ENCODE assay signal across 16 cellular contexts in genomic region chr1:13752852-13753251, GRCh38. TPM values are rescaled to one million over a fixed set of nuclear protein-coding genes. Genes with fewer than 3 reads are reported as not detected.
DNase-seq lines count a peak whose midpoint lies in the region; ATAC-seq and TF ChIP-seq lines count a peak whose summit lies in the region.
"Had no signal": no experiment of that assay in that cellular context is flagged by ENCODE, and none has a peak within 500 bp of the region (broad histone marks: within the 10 kb centered on the region; RNA-seq: fewer than 3 reads in every experiment).

No MANE protein-coding gene starts in this region.

- in situ Hi-C loops in GM13977 (cut with MboI; ENCODE audit: low pct_unique_long_range_greater_than_20kb, low sequenced_read_pairs, unreplicated experiment), result no loop called here

- H3K4me3 Mint-ChIP-seq in activated CD8-positive, alpha-beta T cell treated with anti-CD3 and anti-CD28 coated beads for 36 hours, result no peak overlapping the region
- no peak overlapping the region for H3K4me3 Mint-ChIP-seq in activated CD8-positive, alpha-beta T cell treated with anti-CD3 and anti-CD28 coated beads, Interleukin-2, amount 10 ng/mL, durations not matched to agents 7 days and 5 days
- H3K4me3 Mint-ChIP-seq in stimulated activated naive B cell treated with anti-CD40 and anti-IgM and Interleukin-4, amounts not matched to agents 10 μg/mL and 1 μg/mL and 100 μg/mL, for 72 hours, result peak overlapping the region in 1 of 2 donors; percentile 46
- H3K4me3 Mint-ChIP-seq in activated CD4-positive, alpha-beta memory T cell treated with anti-CD3 and anti-CD28 coated beads for 36 hours, result no peak overlapping the region

- H3K79me2 ChIP-seq in OCI-LY3 (ENCODE audit: low read length), result peaks cover 96% of the 10 kb centered on the region

- peak overlapping the region; percentile 38 for H3K4me2 ChIP-seq in OCI-LY3 (ENCODE audit: low read length)

- intact Hi-C loops in activated CD8-positive, alpha-beta T cell treated with anti-CD3 and anti-CD28 coated beads for 36 hours (cut with micrococcal nuclease), result loop anchor here (5.0 to 10.0 kb wide), 2 partner anchors 39 to 48 kb away; partner anchors contain the start of gene PRDM2
- intact Hi-C loops in left lung (cut with DNase I), result no loop called here
- intact Hi-C loops in activated CD4-positive, alpha-beta memory T cell treated with anti-CD3 and anti-CD28 coated beads for 36 hours (cut with micrococcal nuclease), result loop anchor here (5.0 kb wide), 1 partner anchor 39 kb away; no protein-coding TSS in a partner anchor

- CTCF ChIA-PET in activated CD8-positive, alpha-beta T cell treated with anti-CD3 and anti-CD28 coated beads for 36 hours (lab: Charles Lee), result interaction anchor here (1.1 kb wide), 1 partner anchor 27 kb away, joined by 3 read pairs; no protein-coding TSS in a partner anchor
- CTCF ChIA-PET in activated CD8-positive, alpha-beta T cell treated with anti-CD3 and anti-CD28 coated beads, Interleukin-2, amount 10 ng/mL, durations not matched to agents 7 days and 5 days (lab: Charles Lee), result interaction anchor here (1.1 kb wide), 1 partner anchor 12 kb away, joined by 3 read pairs; no protein-coding TSS in a partner anchor
- CTCF ChIA-PET in activated CD4-positive, alpha-beta memory T cell treated with anti-CD3 and anti-CD28 coated beads for 36 hours (lab: Charles Lee), result no interaction called here

- H3K4me3 ChIP-seq in OCI-LY3 (ENCODE audit: low read length) (peak overlapping the region; percentile 19; the same call in 1 of the 2 replicates), left lung (no peak overlapping the region), coronary artery (no peak overlapping the region)
- H3K4me3 ChIP-seq: gastroesophageal sphincter, lung had no signal

- H2AFZ ChIP-seq in OCI-LY3 (ENCODE audit: low read depth, low read length), result no peak overlapping the region

- no peak for TF ChIP-seq CTCF in activated CD8-positive, alpha-beta T cell treated with anti-CD3 and anti-CD28 coated beads for 36 hours (IDR thresholded peaks at IDR 0.05)
- TF ChIP-seq CTCF in OCI-LY3 (IDR thresholded peaks at IDR 0.05; ENCODE audit: low read depth, low read length) (no peak), left lung (IDR thresholded peaks at IDR 0.05) (no peak), coronary artery (IDR thresholded peaks at IDR 0.05) (no peak), GM13977 (IDR thresholded peaks at IDR 0.05; ENCODE audit: extremely low read depth, insufficient read depth, missing control alignments) (no peak)

- no peaks in the 10 kb centered on the region for H3K27me3 Mint-ChIP-seq in activated CD8-positive, alpha-beta T cell treated with anti-CD3 and anti-CD28 coated beads for 36 hours
- H3K27me3 Mint-ChIP-seq in activated CD8-positive, alpha-beta T cell treated with anti-CD3 and anti-CD28 coated beads, Interleukin-2, amount 10 ng/mL, durations not matched to agents 7 days and 5 days (ENCODE audit: low read depth), result no peaks in the 10 kb centered on the region
- no peaks in the 10 kb centered on the region for H3K27me3 Mint-ChIP-seq in stimulated activated naive B cell treated with anti-CD40 and anti-IgM and Interleukin-4, amounts not matched to agents 10 μg/mL and 1 μg/mL and 100 μg/mL, for 72 hours
- no peaks in the 10 kb centered on the region for H3K27me3 Mint-ChIP-seq in activated CD4-positive, alpha-beta memory T cell treated with anti-CD3 and anti-CD28 coated beads for 36 hours

- no peaks in the 10 kb centered on the region for H3K9me3 Mint-ChIP-seq in activated CD8-positive, alpha-beta T cell treated with anti-CD3 and anti-CD28 coated beads for 36 hours
- H3K9me3 Mint-ChIP-seq in activated CD8-positive, alpha-beta T cell treated with anti-CD3 and anti-CD28 coated beads, Interleukin-2, amount 10 ng/mL, durations not matched to agents 7 days and 5 days (ENCODE audit: insufficient read depth), result no peaks in the 10 kb centered on the region
- H3K9me3 Mint-ChIP-seq in stimulated activated naive B cell treated with anti-CD40 and anti-IgM and Interleukin-4, amounts not matched to agents 10 μg/mL and 1 μg/mL and 100 μg/mL, for 72 hours, result no peaks in the 10 kb centered on the region
- H3K9me3 Mint-ChIP-seq in activated CD4-positive, alpha-beta memory T cell treated with anti-CD3 and anti-CD28 coated beads for 36 hours, result no peaks in the 10 kb centered on the region

- H3K9me3 ChIP-seq in OCI-LY3 (ENCODE audit: insufficient read depth, low read length) (no peaks in the 10 kb centered on the region), left lung (no peaks in the 10 kb centered on the region)
- H3K9me3 ChIP-seq: gastroesophageal sphincter had no signal

- H3K9ac ChIP-seq in OCI-LY3 (ENCODE audit: low read length), result no peak overlapping the region

- H3K36me3 ChIP-seq in OCI-LY3 (replicated peaks; ENCODE audit: low read depth, low read length) (peaks cover 46% of the 10 kb centered on the region), left lung (peaks cover 0 to 10% of the 10 kb centered on the region in 2 donors)
- H3K36me3 ChIP-seq: gastroesophageal sphincter had no signal

- peaks cover 88% of the 10 kb centered on the region for H4K20me1 ChIP-seq in OCI-LY3 (ENCODE audit: insufficient read depth, low read length)

- peak overlapping the region; percentile 17 for H3K27ac Mint-ChIP-seq in activated CD8-positive, alpha-beta T cell treated with anti-CD3 and anti-CD28 coated beads for 36 hours
- H3K27ac Mint-ChIP-seq in activated CD8-positive, alpha-beta T cell treated with anti-CD3 and anti-CD28 coated beads, Interleukin-2, amount 10 ng/mL, durations not matched to agents 7 days and 5 days, result no peak overlapping the region
- H3K27ac Mint-ChIP-seq in stimulated activated naive B cell treated with anti-CD40 and anti-IgM and Interleukin-4, amounts not matched to agents 10 μg/mL and 1 μg/mL and 100 μg/mL, for 72 hours, result peak overlapping the region; percentile 82
- H3K27ac Mint-ChIP-seq in activated CD4-positive, alpha-beta memory T cell treated with anti-CD3 and anti-CD28 coated beads for 36 hours, result no peak overlapping the region

- DNase-seq in activated CD8-positive, alpha-beta T cell treated with anti-CD3 and anti-CD28 coated beads for 36 hours, result no peak
- no peak for DNase-seq in activated CD8-positive, alpha-beta T cell treated with anti-CD3 and anti-CD28 coated beads, Interleukin-2, amount 10 ng/mL, durations not matched to agents 7 days and 5 days
- DNase-seq in left lung, result no peak
- no peak for DNase-seq in stimulated activated naive B cell treated with anti-CD40 and anti-IgM and Interleukin-4, amounts not matched to agents 10 μg/mL and 1 μg/mL and 100 μg/mL, for 72 hours
- no peak for DNase-seq in coronary artery (ENCODE audit: low spot score)
- DNase-seq in GM13977 (ENCODE audit: low spot score), result no peak
- DNase-seq in activated CD4-positive, alpha-beta memory T cell treated with anti-CD3 and anti-CD28 coated beads for 36 hours, result no peak
- DNase-seq: activated CD4-positive, alpha-beta T cell treated with anti-CD3 and anti-CD28 coated beads for 1 hour; COR-L47; GDM1; IMR-90; NCI-H1092 treated with DMSO at 0.1 percent for 48 hours had no signal

- peaks cover 63% of the 10 kb centered on the region for H3K4me1 ChIP-seq in OCI-LY3 (ENCODE audit: low read length)
- H3K4me1 ChIP-seq in left lung, result peaks cover 28 to 82% of the 10 kb centered on the region in 2 donors

- H3K36me3 Mint-ChIP-seq in activated CD8-positive, alpha-beta T cell treated with anti-CD3 and anti-CD28 coated beads for 36 hours (ENCODE audit: low read depth), result peaks cover 47% of the 10 kb centered on the region
- H3K36me3 Mint-ChIP-seq in activated CD8-positive, alpha-beta T cell treated with anti-CD3 and anti-CD28 coated beads, Interleukin-2, amount 10 ng/mL, durations not matched to agents 7 days and 5 days (ENCODE audit: low read depth), result peaks cover 47% of the 10 kb centered on the region
- H3K36me3 Mint-ChIP-seq in stimulated activated naive B cell treated with anti-CD40 and anti-IgM and Interleukin-4, amounts not matched to agents 10 μg/mL and 1 μg/mL and 100 μg/mL, for 72 hours, result peaks cover 39 to 53% of the 10 kb centered on the region in 2 donors
- peaks cover 29% of the 10 kb centered on the region for H3K36me3 Mint-ChIP-seq in activated CD4-positive, alpha-beta memory T cell treated with anti-CD3 and anti-CD28 coated beads for 36 hours

- POLR2A ChIA-PET in activated CD8-positive, alpha-beta T cell treated with anti-CD3 and anti-CD28 coated beads for 36 hours (lab: Charles Lee), result interaction anchor here (1.1 to 2.1 kb wide), 4 partner anchors 9 to 53 kb away, joined by 3 to 9 read pairs (median 4); partner anchors contain the start of gene PRDM2
- POLR2A ChIA-PET in activated CD8-positive, alpha-beta T cell treated with anti-CD3 and anti-CD28 coated beads, Interleukin-2, amount 10 ng/mL, durations not matched to agents 7 days and 5 days (lab: Charles Lee), result no interaction called here
- POLR2A ChIA-PET in activated CD4-positive, alpha-beta memory T cell treated with anti-CD3 and anti-CD28 coated beads for 36 hours (lab: Charles Lee), result no interaction called here

- H3K27me3 ChIP-seq in OCI-LY3 (ENCODE audit: low read depth, low read length) (no peaks in the 10 kb centered on the region), left lung (no peaks in the 10 kb centered on the region)
- H3K27me3 ChIP-seq: gastroesophageal sphincter had no signal

- ATAC-seq in activated CD8-positive, alpha-beta T cell treated with anti-CD3 and anti-CD28 coated beads for 36 hours, result no peak
- ATAC-seq in activated CD8-positive, alpha-beta T cell treated with anti-CD3 and anti-CD28 coated beads, Interleukin-2, amount 10 ng/mL, durations not matched to agents 7 days and 5 days, result no peak
- peak; percentile 20 for ATAC-seq in left lung
- ATAC-seq in stimulated activated naive B cell treated with anti-CD40 and anti-IgM and Interleukin-4, amounts not matched to agents 10 μg/mL and 1 μg/mL and 100 μg/mL, for 72 hours (replicated peaks), result no peak
- ATAC-seq: gastroesophageal sphincter, sciatic nerve had no signal

- peaks cover 61% of the 10 kb centered on the region for H3K4me1 Mint-ChIP-seq in activated CD8-positive, alpha-beta T cell treated with anti-CD3 and anti-CD28 coated beads for 36 hours (ENCODE audit: low read depth)
- H3K4me1 Mint-ChIP-seq in activated CD8-positive, alpha-beta T cell treated with anti-CD3 and anti-CD28 coated beads, Interleukin-2, amount 10 ng/mL, durations not matched to agents 7 days and 5 days (ENCODE audit: low read depth), result peaks cover 65% of the 10 kb centered on the region
- H3K4me1 Mint-ChIP-seq in stimulated activated naive B cell treated with anti-CD40 and anti-IgM and Interleukin-4, amounts not matched to agents 10 μg/mL and 1 μg/mL and 100 μg/mL, for 72 hours, result peaks cover 41 to 70% of the 10 kb centered on the region in 2 donors
- peaks cover 75% of the 10 kb centered on the region for H3K4me1 Mint-ChIP-seq in activated CD4-positive, alpha-beta memory T cell treated with anti-CD3 and anti-CD28 coated beads for 36 hours (ENCODE audit: low read depth)

- H3K27ac ChIP-seq in OCI-LY3 (ENCODE audit: low read length), result no peak overlapping the region
- no peak overlapping the region for H3K27ac ChIP-seq in left lung
- no peak overlapping the region for H3K27ac ChIP-seq in coronary artery
- H3K27ac ChIP-seq: gastroesophageal sphincter had no signal

RNA-seq across cellular contexts. Expression of gene PRDM2, which starts 52.9 kb away (rescaled TPM):
- 10 to 100 TPM; 41.2 to 43.6 TPM for total RNA-seq in activated CD8-positive, alpha-beta T cell treated with anti-CD3 and anti-CD28 coated beads for 36 hours
- total RNA-seq in activated CD8-positive, alpha-beta T cell treated with anti-CD3 and anti-CD28 coated beads, Interleukin-2, amount 10 ng/mL, durations not matched to agents 7 days and 5 days, result 10 to 100 TPM; 49.3 to 50.4 TPM
- 10 to 100 TPM; 39.6 to 42.7 TPM for total RNA-seq in left lung
- 10 to 100 TPM; 41.7 to 44.6 TPM for total RNA-seq in activated CD4-positive, alpha-beta memory T cell treated with anti-CD3 and anti-CD28 coated beads for 36 hours

Comparison
In these comparisons a context has a peak if more than half of its experiments do, and no peak if none do; other contexts are left out.
1. H3K27ac Mint-ChIP-seq: peak in activated CD8-positive, alpha-beta T cell treated with anti-CD3 and anti-CD28 coated beads for 36 hours (single experiment) and stimulated activated naive B cell treated with anti-CD40 and anti-IgM and Interleukin-4, amounts not matched to agents 10 μg/mL and 1 μg/mL and 100 μg/mL, for 72 hours (single experiment); none in activated CD8-positive, alpha-beta T cell treated with anti-CD3 and anti-CD28 coated beads, Interleukin-2, amount 10 ng/mL, durations not matched to agents 7 days and 5 days (single experiment) and activated CD4-positive, alpha-beta memory T cell treated with anti-CD3 and anti-CD28 coated beads for 36 hours (single experiment).
2. intact Hi-C loops: an anchor here in activated CD8-positive, alpha-beta T cell treated with anti-CD3 and anti-CD28 coated beads for 36 hours (5.0 to 10.0 kb wide) and activated CD4-positive, alpha-beta memory T cell treated with anti-CD3 and anti-CD28 coated beads for 36 hours (5.0 kb wide); none called in left lung.